Comparison of ENCODE assay signal across 31 cellular contexts in genomic region chr2:26994975-26995374, GRCh38. TPM values are rescaled to one million over a fixed set of nuclear protein-coding genes. Genes with fewer than 3 reads are reported as not detected.
DNase-seq lines count a peak whose midpoint lies in the region; ATAC-seq and TF ChIP-seq lines count a peak whose summit lies in the region.
"Had no signal": no experiment of that assay in that cellular context is flagged by ENCODE, and none has a peak within 500 bp of the region (broad histone marks: within the 10 kb centered on the region; RNA-seq: fewer than 3 reads in every experiment).

No MANE protein-coding gene starts in this region.

- no peak for TF ChIP-seq CTCF in mucosa of descending colon (IDR thresholded peaks at IDR 0.05)

- H3K4me3 ChIP-seq in mucosa of descending colon: no peak overlapping the region
- H3K4me3 ChIP-seq: A549; BLaER1; BLaER1 treated with 17β-estradiol and CSF1 and Interleukin-3, amounts not matched to agents 10 nM and 100 nM had no signal

- H3K9me3 Mint-ChIP-seq in activated T-cell treated with anti-CD3 and anti-CD28 coated beads, Interleukin-2, amount 50 U/mL, for 24 hours: no peaks in the 10 kb centered on the region
- H3K9me3 Mint-ChIP-seq: CD4-positive, alpha-beta memory T cell; CD4-positive, alpha-beta T cell; CD4-positive, CD25-positive, alpha-beta regulatory T cell; CD8-positive, alpha-beta memory T cell; CD8-positive, alpha-beta T cell had no signal

- no peaks in the 10 kb centered on the region for H3K4me1 ChIP-seq in mucosa of descending colon (ENCODE audit: low read depth)
- H3K4me1 ChIP-seq: A549, BE2C had no signal

- no peaks in the 10 kb centered on the region for H3K27me3 Mint-ChIP-seq in activated T-cell treated with anti-CD3 and anti-CD28 coated beads, Interleukin-2, amount 50 U/mL, for 24 hours

- ATAC-seq in left colon (peak; percentile 54), mucosa of descending colon (peak; percentile 54), HG03571 (IDR thresholded peaks at IDR 0.05; ENCODE audit: unreplicated experiment) (no peak), GM19035 (IDR thresholded peaks at IDR 0.05; ENCODE audit: unreplicated experiment) (no peak)
- ATAC-seq: A549; CD8-positive, alpha-beta T cell had no signal

- H3K36me3 Mint-ChIP-seq in activated T-cell treated with anti-CD3 and anti-CD28 coated beads, Interleukin-2, amount 50 U/mL, for 24 hours (ENCODE audit: low read depth): no peaks in the 10 kb centered on the region
- H3K36me3 Mint-ChIP-seq: CD14-positive monocyte; CD4-positive, CD25-positive, alpha-beta regulatory T cell; CD8-positive, alpha-beta T cell had no signal

- DNase-seq in NCI-H69 (lab: John Stamatoyannopoulos, UW) (peak; percentile 18), left colon (no peak), mucosa of descending colon (no peak)
- DNase-seq in activated T-cell treated with anti-CD3 and anti-CD28 coated beads, Interleukin-2, amount 50 U/mL, for 24 hours: no peak
- DNase-seq: 8988T; ACHN; AML-193; BE2C; C1 segment of cervical spinal cord; Caco-2; Calu3; CD4-positive, alpha-beta memory T cell; CD4-positive, alpha-beta T cell; CD4-positive, CD25-positive, alpha-beta regulatory T cell; CD8-positive, alpha-beta memory T cell; CD8-positive, alpha-beta T cell; COR-L47; DMS 273 treated with DMSO at 0.1 percent for 48 hours; DMS153; DMS53; DMS79; DMS79 treated with DMSO at 0.1 percent for 48 hours; DND-41; EL had no signal

- H3K27ac Mint-ChIP-seq in activated T-cell treated with anti-CD3 and anti-CD28 coated beads, Interleukin-2, amount 50 U/mL, for 24 hours: no peak overlapping the region
- H3K27ac Mint-ChIP-seq: B cell; CD14-positive monocyte; CD4-positive, alpha-beta memory T cell; CD4-positive, alpha-beta T cell; CD4-positive, CD25-positive, alpha-beta regulatory T cell; CD8-positive, alpha-beta T cell had no signal

- no peaks in the 10 kb centered on the region for H3K36me3 ChIP-seq in mucosa of descending colon (ENCODE audit: low read depth)
- H3K36me3 ChIP-seq: BE2C; BLaER1; BLaER1 treated with 17β-estradiol and CSF1 and Interleukin-3, amounts not matched to agents 10 nM and 100 nM had no signal

- intact Hi-C loops in left colon (cut with DNase I, micrococcal nuclease) (no loop called here), mucosa of descending colon (cut with DNase I, micrococcal nuclease) (no loop called here)

- H3K4me1 Mint-ChIP-seq in activated T-cell treated with anti-CD3 and anti-CD28 coated beads, Interleukin-2, amount 50 U/mL, for 24 hours (ENCODE audit: low read depth): no peaks in the 10 kb centered on the region
- H3K4me1 Mint-ChIP-seq: B cell; CD4-positive, alpha-beta memory T cell; CD4-positive, CD25-positive, alpha-beta regulatory T cell; CD8-positive, alpha-beta memory T cell had no signal

- H3K4me3 Mint-ChIP-seq in activated T-cell treated with anti-CD3 and anti-CD28 coated beads, Interleukin-2, amount 50 U/mL, for 24 hours: no peak overlapping the region
- H3K4me3 Mint-ChIP-seq: B cell; CD14-positive monocyte; CD4-positive, alpha-beta memory T cell; CD4-positive, alpha-beta T cell; CD4-positive, CD25-positive, alpha-beta regulatory T cell; CD8-positive, alpha-beta memory T cell; CD8-positive, alpha-beta T cell had no signal

- no peaks in the 10 kb centered on the region for H3K9me3 ChIP-seq in mucosa of descending colon
- H3K9me3 ChIP-seq: A549; BE2C; BLaER1; BLaER1 treated with 17β-estradiol and CSF1 and Interleukin-3, amounts not matched to agents 10 nM and 100 nM; Caco-2 had no signal

RNA-seq across cellular contexts. Expression of gene MAPRE3, which starts 24.5 kb away (rescaled TPM):
- total RNA-seq in left colon: 10 to 100 TPM; 27.9 to 31.4 TPM
- 10 to 100 TPM; 23.9 to 36.1 (median 35.6) TPM for total RNA-seq in mucosa of descending colon

RNA-seq across cellular contexts. Expression of gene TMEM214, which starts 37.8 kb away (rescaled TPM):
- total RNA-seq in left colon: 10 to 100 TPM; 70.2 to 89.7 TPM
- 10 to 100 TPM; 78.9 to 93.3 (median 80.1) TPM for total RNA-seq in mucosa of descending colon

RNA-seq across cellular contexts. Expression of gene AGBL5, which starts 56.5 kb away (rescaled TPM):
- total RNA-seq in left colon (10 to 100 TPM; 14.7 to 16.1 TPM), mucosa of descending colon (10 to 100 TPM; 16.7 to 20.0 (median 19.2) TPM)

Comparison
In these comparisons a context has a peak if more than half of its experiments do, and no peak if none do; other contexts are left out.
1. ATAC-seq: peak in left colon (single experiment) and mucosa of descending colon (single experiment); none in HG03571 (single experiment) and GM19035 (single experiment).